1 cellular context compared by ENCODE assay signal in genomic region chr12:57477710-57478681, GRCh38.
TF ChIP-seq lines count a peak whose summit lies in the region.

No MANE protein-coding gene starts in this region.

TF ChIP-seq in K562, 482 proteins besides CTCF, POLR2A, EP300 and RAD21 (continued from another document and continues in another):
- no peak for TF ChIP-seq ZNF134 (CRISPR knock-in tag; conservative IDR thresholded peaks at IDR 0.05)
- TF ChIP-seq ZNF655 (CRISPR knock-in tag; IDR thresholded peaks at IDR 0.05), result no peak
- TF ChIP-seq ZNF830 (CRISPR knock-in tag; IDR thresholded peaks at IDR 0.05), result no peak
- TF ChIP-seq SMAD4 (CRISPR knock-in tag; conservative IDR thresholded peaks at IDR 0.05), result peak; percentile 32; the same call in 1 of the 2 replicates
- peak in 1 of 2 experiments; percentile 11 for TF ChIP-seq E2F6 (IDR thresholded peaks at IDR 0.05; ENCODE audit: borderline replicate concordance in 1 of 2, extremely low read depth in 1 of 2, insufficient read depth in 1 of 2, insufficient read length in 1 of 2, low read depth in 1 of 2, low read length in 1 of 2, poor library complexity in 1 of 2, severe bottlenecking in 1 of 2)
- TF ChIP-seq MAFK (IDR thresholded peaks at IDR 0.05; ENCODE audit: low read length), result no peak
- TF ChIP-seq PURB (CRISPR knock-in tag; IDR thresholded peaks at IDR 0.05; ENCODE audit: low read depth), result no peak
- TF ChIP-seq NKRF (IDR thresholded peaks at IDR 0.05; ENCODE audit: borderline replicate concordance), result no peak
- TF ChIP-seq LARP7 (IDR thresholded peaks at IDR 0.05), result no peak
- no peak for TF ChIP-seq ZBTB49 (CRISPR knock-in tag; IDR thresholded peaks at IDR 0.05; ENCODE audit: borderline replicate concordance)
- TF ChIP-seq JUN (IDR thresholded peaks at IDR 0.05; ENCODE audit: borderline replicate concordance, low read depth, low read length), result 0 out of 2 replicates have a peak, but pooled peaks have one; percentile 13
- TF ChIP-seq JUN (CRISPR knock-in tag; IDR thresholded peaks at IDR 0.05; ENCODE audit: borderline replicate concordance), result no peak
- no peak for TF ChIP-seq HSF4 (CRISPR knock-in tag; IDR thresholded peaks at IDR 0.05; ENCODE audit: borderline replicate concordance)
- no peak for TF ChIP-seq ZKSCAN8 (CRISPR knock-in tag; IDR thresholded peaks at IDR 0.05)
- no peak for TF ChIP-seq ZNF511 (CRISPR knock-in tag; IDR thresholded peaks at IDR 0.05)
- no peak for TF ChIP-seq ZNF75A (CRISPR knock-in tag; IDR thresholded peaks at IDR 0.05)
- peak; percentile 73 for TF ChIP-seq FOSL1 (tag; conservative IDR thresholded peaks at IDR 0.05)
- TF ChIP-seq NEUROD1 (IDR thresholded peaks at IDR 0.05; ENCODE audit: borderline replicate concordance, low read depth, low read length, partially characterized antibody), result no peak
- no peak for TF ChIP-seq POLR2AphosphoS2 (IDR thresholded peaks at IDR 0.05; ENCODE audit: low read length)
- no peak for TF ChIP-seq BHLHE40 (IDR thresholded peaks at IDR 0.05; ENCODE audit: low read length)
- no peak for TF ChIP-seq RHOXF2B (CRISPR knock-in tag; conservative IDR thresholded peaks at IDR 0.05)
- TF ChIP-seq ELK1 (CRISPR knock-in tag; IDR thresholded peaks at IDR 0.05), result no peak
- TF ChIP-seq ZNF175 (CRISPR knock-in tag; IDR thresholded peaks at IDR 0.05; ENCODE audit: low read depth), result peak; percentile 52; the same call in 1 of the 2 replicates
- no peak for TF ChIP-seq ZNF318 (IDR thresholded peaks at IDR 0.05; ENCODE audit: borderline replicate concordance in 1 of 2, low read depth in 1 of 2)
- no peak for TF ChIP-seq RBM15 (IDR thresholded peaks at IDR 0.05; ENCODE audit: insufficient read depth, low read length)
- TF ChIP-seq SRSF1 (IDR thresholded peaks at IDR 0.05; ENCODE audit: low read depth, low read length), result no peak
- peak; percentile 6 to 16; a peak in 1 of 4 replicates for TF ChIP-seq MAZ (CRISPR knock-in tag; conservative IDR thresholded peaks at IDR 0.05 in 1 of 2, IDR thresholded peaks at IDR 0.05 in 1 of 2)
- no peak for TF ChIP-seq CBX5 (IDR thresholded peaks at IDR 0.05; ENCODE audit: borderline replicate concordance, low read depth)
- TF ChIP-seq BRCA1 (IDR thresholded peaks at IDR 0.05), result no peak
- no peak for TF ChIP-seq BRCA1 (CRISPR knock-in tag; IDR thresholded peaks at IDR 0.05)
- peak; percentile 21; the same call in 1 of the 2 replicates for TF ChIP-seq MAX (CRISPR knock-in tag; IDR thresholded peaks at IDR 0.05)
- TF ChIP-seq ZSCAN29 (IDR thresholded peaks at IDR 0.05), result no peak
- no peak for TF ChIP-seq ZNF274 (IDR thresholded peaks at IDR 0.05; ENCODE audit: borderline replicate concordance, low read depth, low read length)
- no peak for TF ChIP-seq NR2C1 (IDR thresholded peaks at IDR 0.05)
- TF ChIP-seq NR2C1 (tag; IDR thresholded peaks at IDR 0.05), result no peak
